Comparison of ENCODE assay signal across 1 cellular context in the genomic region with DNA sequence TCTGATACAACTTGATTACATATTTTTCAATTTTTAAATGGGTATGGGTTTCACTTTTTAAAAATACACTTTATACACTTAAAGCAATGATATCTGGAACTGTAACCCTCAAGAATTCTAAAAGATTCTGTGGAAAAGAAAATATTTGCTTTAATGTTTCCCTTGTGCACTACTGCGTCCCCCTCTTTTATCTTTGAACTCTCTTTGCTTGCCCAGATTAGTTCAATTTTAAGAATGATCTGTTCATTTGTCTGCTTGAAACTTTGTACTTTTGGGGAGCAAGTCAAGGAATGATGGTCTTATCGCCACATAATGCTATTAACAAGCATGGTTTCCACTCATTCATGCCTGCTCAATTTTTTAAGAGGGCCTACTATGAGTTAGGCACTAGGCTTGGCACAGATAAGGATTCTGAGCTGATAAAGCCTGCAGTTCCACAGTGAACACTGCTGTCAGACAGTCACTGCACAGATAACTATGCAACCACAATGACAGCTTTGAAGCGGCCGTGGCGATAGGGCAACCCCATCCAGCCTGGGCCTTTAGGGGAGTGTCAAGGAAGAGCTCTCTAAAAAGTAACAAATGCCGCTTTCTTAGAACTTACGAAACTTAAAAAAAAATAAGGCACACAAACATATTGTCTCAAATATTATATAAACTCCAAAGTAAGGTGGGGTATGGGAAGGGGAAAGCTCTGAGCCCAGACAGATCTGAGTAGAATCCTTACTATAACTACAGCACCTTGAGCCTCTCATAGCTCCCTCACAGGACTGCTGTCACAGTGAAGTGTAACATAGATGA.
TF ChIP-seq lines count a peak whose summit lies in the region.

No MANE protein-coding gene starts in this region.

TF ChIP-seq in K562, 482 proteins besides CTCF, POLR2A, EP300 and RAD21 (continued from another document and continues in another):
- TF ChIP-seq, protein P1, sequence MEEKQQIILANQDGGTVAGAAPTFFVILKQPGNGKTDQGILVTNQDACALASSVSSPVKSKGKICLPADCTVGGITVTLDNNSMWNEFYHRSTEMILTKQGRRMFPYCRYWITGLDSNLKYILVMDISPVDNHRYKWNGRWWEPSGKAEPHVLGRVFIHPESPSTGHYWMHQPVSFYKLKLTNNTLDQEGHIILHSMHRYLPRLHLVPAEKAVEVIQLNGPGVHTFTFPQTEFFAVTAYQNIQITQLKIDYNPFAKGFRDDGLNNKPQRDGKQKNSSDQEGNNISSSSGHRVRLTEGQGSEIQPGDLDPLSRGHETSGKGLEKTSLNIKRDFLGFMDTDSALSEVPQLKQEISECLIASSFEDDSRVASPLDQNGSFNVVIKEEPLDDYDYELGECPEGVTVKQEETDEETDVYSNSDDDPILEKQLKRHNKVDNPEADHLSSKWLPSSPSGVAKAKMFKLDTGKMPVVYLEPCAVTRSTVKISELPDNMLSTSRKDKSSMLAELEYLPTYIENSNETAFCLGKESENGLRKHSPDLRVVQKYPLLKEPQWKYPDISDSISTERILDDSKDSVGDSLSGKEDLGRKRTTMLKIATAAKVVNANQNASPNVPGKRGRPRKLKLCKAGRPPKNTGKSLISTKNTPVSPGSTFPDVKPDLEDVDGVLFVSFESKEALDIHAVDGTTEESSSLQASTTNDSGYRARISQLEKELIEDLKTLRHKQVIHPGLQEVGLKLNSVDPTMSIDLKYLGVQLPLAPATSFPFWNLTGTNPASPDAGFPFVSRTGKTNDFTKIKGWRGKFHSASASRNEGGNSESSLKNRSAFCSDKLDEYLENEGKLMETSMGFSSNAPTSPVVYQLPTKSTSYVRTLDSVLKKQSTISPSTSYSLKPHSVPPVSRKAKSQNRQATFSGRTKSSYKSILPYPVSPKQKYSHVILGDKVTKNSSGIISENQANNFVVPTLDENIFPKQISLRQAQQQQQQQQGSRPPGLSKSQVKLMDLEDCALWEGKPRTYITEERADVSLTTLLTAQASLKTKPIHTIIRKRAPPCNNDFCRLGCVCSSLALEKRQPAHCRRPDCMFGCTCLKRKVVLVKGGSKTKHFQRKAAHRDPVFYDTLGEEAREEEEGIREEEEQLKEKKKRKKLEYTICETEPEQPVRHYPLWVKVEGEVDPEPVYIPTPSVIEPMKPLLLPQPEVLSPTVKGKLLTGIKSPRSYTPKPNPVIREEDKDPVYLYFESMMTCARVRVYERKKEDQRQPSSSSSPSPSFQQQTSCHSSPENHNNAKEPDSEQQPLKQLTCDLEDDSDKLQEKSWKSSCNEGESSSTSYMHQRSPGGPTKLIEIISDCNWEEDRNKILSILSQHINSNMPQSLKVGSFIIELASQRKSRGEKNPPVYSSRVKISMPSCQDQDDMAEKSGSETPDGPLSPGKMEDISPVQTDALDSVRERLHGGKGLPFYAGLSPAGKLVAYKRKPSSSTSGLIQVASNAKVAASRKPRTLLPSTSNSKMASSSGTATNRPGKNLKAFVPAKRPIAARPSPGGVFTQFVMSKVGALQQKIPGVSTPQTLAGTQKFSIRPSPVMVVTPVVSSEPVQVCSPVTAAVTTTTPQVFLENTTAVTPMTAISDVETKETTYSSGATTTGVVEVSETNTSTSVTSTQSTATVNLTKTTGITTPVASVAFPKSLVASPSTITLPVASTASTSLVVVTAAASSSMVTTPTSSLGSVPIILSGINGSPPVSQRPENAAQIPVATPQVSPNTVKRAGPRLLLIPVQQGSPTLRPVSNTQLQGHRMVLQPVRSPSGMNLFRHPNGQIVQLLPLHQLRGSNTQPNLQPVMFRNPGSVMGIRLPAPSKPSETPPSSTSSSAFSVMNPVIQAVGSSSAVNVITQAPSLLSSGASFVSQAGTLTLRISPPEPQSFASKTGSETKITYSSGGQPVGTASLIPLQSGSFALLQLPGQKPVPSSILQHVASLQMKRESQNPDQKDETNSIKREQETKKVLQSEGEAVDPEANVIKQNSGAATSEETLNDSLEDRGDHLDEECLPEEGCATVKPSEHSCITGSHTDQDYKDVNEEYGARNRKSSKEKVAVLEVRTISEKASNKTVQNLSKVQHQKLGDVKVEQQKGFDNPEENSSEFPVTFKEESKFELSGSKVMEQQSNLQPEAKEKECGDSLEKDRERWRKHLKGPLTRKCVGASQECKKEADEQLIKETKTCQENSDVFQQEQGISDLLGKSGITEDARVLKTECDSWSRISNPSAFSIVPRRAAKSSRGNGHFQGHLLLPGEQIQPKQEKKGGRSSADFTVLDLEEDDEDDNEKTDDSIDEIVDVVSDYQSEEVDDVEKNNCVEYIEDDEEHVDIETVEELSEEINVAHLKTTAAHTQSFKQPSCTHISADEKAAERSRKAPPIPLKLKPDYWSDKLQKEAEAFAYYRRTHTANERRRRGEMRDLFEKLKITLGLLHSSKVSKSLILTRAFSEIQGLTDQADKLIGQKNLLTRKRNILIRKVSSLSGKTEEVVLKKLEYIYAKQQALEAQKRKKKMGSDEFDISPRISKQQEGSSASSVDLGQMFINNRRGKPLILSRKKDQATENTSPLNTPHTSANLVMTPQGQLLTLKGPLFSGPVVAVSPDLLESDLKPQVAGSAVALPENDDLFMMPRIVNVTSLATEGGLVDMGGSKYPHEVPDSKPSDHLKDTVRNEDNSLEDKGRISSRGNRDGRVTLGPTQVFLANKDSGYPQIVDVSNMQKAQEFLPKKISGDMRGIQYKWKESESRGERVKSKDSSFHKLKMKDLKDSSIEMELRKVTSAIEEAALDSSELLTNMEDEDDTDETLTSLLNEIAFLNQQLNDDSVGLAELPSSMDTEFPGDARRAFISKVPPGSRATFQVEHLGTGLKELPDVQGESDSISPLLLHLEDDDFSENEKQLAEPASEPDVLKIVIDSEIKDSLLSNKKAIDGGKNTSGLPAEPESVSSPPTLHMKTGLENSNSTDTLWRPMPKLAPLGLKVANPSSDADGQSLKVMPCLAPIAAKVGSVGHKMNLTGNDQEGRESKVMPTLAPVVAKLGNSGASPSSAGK (IDR thresholded peaks at IDR 0.05): no peak
- TF ChIP-seq, protein P2, sequence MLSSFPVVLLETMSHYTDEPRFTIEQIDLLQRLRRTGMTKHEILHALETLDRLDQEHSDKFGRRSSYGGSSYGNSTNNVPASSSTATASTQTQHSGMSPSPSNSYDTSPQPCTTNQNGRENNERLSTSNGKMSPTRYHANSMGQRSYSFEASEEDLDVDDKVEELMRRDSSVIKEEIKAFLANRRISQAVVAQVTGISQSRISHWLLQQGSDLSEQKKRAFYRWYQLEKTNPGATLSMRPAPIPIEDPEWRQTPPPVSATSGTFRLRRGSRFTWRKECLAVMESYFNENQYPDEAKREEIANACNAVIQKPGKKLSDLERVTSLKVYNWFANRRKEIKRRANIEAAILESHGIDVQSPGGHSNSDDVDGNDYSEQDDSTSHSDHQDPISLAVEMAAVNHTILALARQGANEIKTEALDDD (IDR thresholded peaks at IDR 0.05): peak; percentile 70; the same call in 1 of the 2 replicates
- TF ChIP-seq NR1H2 (CRISPR knock-in tag; IDR thresholded peaks at IDR 0.05) (no peak), GATAD2B (IDR thresholded peaks at IDR 0.05; ENCODE audit: borderline replicate concordance) (peak; percentile 44; the same call in 1 of the 2 replicates), ZFP36 (IDR thresholded peaks at IDR 0.05; ENCODE audit: low read depth, low read length, partially characterized antibody) (no peak), FOSL1 (tag; conservative IDR thresholded peaks at IDR 0.05) (peak; percentile 79), ETV1 (tag; conservative IDR thresholded peaks at IDR 0.05; ENCODE audit: low read depth) (no peak), SRSF1 (IDR thresholded peaks at IDR 0.05; ENCODE audit: low read depth, low read length) (no peak), ZNF175 (CRISPR knock-in tag; IDR thresholded peaks at IDR 0.05; ENCODE audit: low read depth) (peak; percentile 57; the same call in 1 of the 2 replicates), CBFA2T3 (IDR thresholded peaks at IDR 0.05) (peak; percentile 94), MAFK (IDR thresholded peaks at IDR 0.05; ENCODE audit: low read length) (peak; percentile 18; the same call in 1 of the 2 replicates), CBX5 (IDR thresholded peaks at IDR 0.05; ENCODE audit: borderline replicate concordance, low read depth) (no peak), ZNF830 (CRISPR knock-in tag; IDR thresholded peaks at IDR 0.05) (no peak), MECOM (CRISPR knock-in tag; IDR thresholded peaks at IDR 0.05) (no peak; the same call in 1 of the 2 replicates), ESRRB (CRISPR knock-in tag; IDR thresholded peaks at IDR 0.05; ENCODE audit: borderline replicate concordance) (no peak), DDX20 (tag; IDR thresholded peaks at IDR 0.05; ENCODE audit: low read depth) (no peak), MTA2 (IDR thresholded peaks at IDR 0.05; ENCODE audit: low read depth) (peak; percentile 83)
- TF ChIP-seq, protein P3, sequence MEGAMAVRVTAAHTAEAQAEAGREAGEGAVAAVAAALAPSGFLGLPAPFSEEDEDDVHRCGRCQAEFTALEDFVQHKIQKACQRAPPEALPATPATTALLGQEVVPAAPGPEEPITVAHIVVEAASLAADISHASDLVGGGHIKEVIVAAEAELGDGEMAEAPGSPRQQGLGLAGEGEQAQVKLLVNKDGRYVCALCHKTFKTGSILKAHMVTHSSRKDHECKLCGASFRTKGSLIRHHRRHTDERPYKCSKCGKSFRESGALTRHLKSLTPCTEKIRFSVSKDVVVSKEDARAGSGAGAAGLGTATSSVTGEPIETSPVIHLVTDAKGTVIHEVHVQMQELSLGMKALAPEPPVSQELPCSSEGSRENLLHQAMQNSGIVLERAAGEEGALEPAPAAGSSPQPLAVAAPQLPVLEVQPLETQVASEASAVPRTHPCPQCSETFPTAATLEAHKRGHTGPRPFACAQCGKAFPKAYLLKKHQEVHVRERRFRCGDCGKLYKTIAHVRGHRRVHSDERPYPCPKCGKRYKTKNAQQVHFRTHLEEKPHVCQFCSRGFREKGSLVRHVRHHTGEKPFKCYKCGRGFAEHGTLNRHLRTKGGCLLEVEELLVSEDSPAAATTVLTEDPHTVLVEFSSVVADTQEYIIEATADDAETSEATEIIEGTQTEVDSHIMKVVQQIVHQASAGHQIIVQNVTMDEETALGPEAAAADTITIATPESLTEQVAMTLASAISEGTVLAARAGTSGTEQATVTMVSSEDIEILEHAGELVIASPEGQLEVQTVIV (CRISPR knock-in tag; IDR thresholded peaks at IDR 0.05; ENCODE audit: borderline replicate concordance): no peak
- TF ChIP-seq, protein P4, sequence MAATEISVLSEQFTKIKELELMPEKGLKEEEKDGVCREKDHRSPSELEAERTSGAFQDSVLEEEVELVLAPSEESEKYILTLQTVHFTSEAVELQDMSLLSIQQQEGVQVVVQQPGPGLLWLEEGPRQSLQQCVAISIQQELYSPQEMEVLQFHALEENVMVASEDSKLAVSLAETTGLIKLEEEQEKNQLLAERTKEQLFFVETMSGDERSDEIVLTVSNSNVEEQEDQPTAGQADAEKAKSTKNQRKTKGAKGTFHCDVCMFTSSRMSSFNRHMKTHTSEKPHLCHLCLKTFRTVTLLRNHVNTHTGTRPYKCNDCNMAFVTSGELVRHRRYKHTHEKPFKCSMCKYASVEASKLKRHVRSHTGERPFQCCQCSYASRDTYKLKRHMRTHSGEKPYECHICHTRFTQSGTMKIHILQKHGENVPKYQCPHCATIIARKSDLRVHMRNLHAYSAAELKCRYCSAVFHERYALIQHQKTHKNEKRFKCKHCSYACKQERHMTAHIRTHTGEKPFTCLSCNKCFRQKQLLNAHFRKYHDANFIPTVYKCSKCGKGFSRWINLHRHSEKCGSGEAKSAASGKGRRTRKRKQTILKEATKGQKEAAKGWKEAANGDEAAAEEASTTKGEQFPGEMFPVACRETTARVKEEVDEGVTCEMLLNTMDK (IDR thresholded peaks at IDR 0.05; ENCODE audit: borderline replicate concordance, insufficient read depth, low read depth, low read length, poor library complexity, severe bottlenecking): no peak
- TF ChIP-seq, protein P5, sequence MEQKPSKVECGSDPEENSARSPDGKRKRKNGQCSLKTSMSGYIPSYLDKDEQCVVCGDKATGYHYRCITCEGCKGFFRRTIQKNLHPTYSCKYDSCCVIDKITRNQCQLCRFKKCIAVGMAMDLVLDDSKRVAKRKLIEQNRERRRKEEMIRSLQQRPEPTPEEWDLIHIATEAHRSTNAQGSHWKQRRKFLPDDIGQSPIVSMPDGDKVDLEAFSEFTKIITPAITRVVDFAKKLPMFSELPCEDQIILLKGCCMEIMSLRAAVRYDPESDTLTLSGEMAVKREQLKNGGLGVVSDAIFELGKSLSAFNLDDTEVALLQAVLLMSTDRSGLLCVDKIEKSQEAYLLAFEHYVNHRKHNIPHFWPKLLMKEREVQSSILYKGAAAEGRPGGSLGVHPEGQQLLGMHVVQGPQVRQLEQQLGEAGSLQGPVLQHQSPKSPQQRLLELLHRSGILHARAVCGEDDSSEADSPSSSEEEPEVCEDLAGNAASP (IDR thresholded peaks at IDR 0.05): no peak
- TF ChIP-seq, protein P6, sequence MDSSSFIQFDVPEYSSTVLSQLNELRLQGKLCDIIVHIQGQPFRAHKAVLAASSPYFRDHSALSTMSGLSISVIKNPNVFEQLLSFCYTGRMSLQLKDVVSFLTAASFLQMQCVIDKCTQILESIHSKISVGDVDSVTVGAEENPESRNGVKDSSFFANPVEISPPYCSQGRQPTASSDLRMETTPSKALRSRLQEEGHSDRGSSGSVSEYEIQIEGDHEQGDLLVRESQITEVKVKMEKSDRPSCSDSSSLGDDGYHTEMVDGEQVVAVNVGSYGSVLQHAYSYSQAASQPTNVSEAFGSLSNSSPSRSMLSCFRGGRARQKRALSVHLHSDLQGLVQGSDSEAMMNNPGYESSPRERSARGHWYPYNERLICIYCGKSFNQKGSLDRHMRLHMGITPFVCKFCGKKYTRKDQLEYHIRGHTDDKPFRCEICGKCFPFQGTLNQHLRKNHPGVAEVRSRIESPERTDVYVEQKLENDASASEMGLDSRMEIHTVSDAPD (CRISPR knock-in tag; IDR thresholded peaks at IDR 0.05): no peak
- TF ChIP-seq, protein P7, sequence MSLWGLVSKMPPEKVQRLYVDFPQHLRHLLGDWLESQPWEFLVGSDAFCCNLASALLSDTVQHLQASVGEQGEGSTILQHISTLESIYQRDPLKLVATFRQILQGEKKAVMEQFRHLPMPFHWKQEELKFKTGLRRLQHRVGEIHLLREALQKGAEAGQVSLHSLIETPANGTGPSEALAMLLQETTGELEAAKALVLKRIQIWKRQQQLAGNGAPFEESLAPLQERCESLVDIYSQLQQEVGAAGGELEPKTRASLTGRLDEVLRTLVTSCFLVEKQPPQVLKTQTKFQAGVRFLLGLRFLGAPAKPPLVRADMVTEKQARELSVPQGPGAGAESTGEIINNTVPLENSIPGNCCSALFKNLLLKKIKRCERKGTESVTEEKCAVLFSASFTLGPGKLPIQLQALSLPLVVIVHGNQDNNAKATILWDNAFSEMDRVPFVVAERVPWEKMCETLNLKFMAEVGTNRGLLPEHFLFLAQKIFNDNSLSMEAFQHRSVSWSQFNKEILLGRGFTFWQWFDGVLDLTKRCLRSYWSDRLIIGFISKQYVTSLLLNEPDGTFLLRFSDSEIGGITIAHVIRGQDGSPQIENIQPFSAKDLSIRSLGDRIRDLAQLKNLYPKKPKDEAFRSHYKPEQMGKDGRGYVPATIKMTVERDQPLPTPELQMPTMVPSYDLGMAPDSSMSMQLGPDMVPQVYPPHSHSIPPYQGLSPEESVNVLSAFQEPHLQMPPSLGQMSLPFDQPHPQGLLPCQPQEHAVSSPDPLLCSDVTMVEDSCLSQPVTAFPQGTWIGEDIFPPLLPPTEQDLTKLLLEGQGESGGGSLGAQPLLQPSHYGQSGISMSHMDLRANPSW (CRISPR knock-in tag; IDR thresholded peaks at IDR 0.05): no peak
- TF ChIP-seq, protein P8, sequence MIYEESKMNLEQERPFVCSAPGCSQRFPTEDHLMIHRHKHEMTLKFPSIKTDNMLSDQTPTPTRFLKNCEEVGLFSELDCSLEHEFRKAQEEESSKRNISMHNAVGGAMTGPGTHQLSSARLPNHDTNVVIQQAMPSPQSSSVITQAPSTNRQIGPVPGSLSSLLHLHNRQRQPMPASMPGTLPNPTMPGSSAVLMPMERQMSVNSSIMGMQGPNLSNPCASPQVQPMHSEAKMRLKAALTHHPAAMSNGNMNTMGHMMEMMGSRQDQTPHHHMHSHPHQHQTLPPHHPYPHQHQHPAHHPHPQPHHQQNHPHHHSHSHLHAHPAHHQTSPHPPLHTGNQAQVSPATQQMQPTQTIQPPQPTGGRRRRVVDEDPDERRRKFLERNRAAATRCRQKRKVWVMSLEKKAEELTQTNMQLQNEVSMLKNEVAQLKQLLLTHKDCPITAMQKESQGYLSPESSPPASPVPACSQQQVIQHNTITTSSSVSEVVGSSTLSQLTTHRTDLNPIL (CRISPR knock-in tag; IDR thresholded peaks at IDR 0.05): 0 out of 2 replicates have a peak, but pooled peaks have one; percentile 73
